In genomic region chr20:57005146-57005933, GRCh38 we compare ENCODE assay signal across 23 cellular contexts.
"Had no signal": no experiment of that assay in that cellular context is flagged by ENCODE, and none has a peak within 500 bp of the region (broad histone marks: within the 10 kb centered on the region; RNA-seq: fewer than 3 reads in every experiment).

No MANE protein-coding gene starts in this region.

- H3K9me3 ChIP-seq: breast epithelium had no signal

- H3K36me3 ChIP-seq: breast epithelium had no signal

- DNase-seq: activated CD4-positive, alpha-beta T cell treated with anti-CD3 and anti-CD28 coated beads for 48 hours; activated CD4-positive, alpha-beta T cell treated with anti-CD3 and anti-CD28 coated beads, Interleukin-2, amount 50 U/mL, for 4 hours; activated CD4-positive, CD25-positive, alpha-beta regulatory T cell treated with anti-CD3 and anti-CD28 coated beads, Interleukin-2, amount 50 U/mL, for 72 hours; activated CD8-positive, alpha-beta T cell treated with anti-CD3 and anti-CD28 coated beads, Interleukin-2, amount 10 ng/mL, durations not matched to agents 7 days and 5 days; activated effector memory CD4-positive, alpha-beta T cell treated with Interleukin-2 at 50 U/mL for 16 hours; activated naive CD4-positive, alpha-beta T cell; activated T-cell treated with anti-CD3 and anti-CD28 coated beads, Interleukin-2, amount 50 U/mL, for 24 hours; aorta; caudate nucleus; MM.1S; NCI-H1105; NCI-H1436; NCI-H1694 treated with DMSO at 0.1 percent for 48 hours; NCI-H2029 treated with DMSO at 0.1 percent for 48 hours; NCI-H510A; NCI-H69; PC-3; SIG-M5; T-helper 17 cell; T-helper 9 cell had no signal

- H3K4me1 ChIP-seq: breast epithelium had no signal

- H3K4me2 ChIP-seq: KMS-11 had no signal

- H3K4me3 ChIP-seq: breast epithelium had no signal

- H3K27ac ChIP-seq: breast epithelium, KMS-11 had no signal

- ATAC-seq: activated CD8-positive, alpha-beta T cell treated with anti-CD3 and anti-CD28 coated beads, Interleukin-2, amount 10 ng/mL, durations not matched to agents 7 days and 5 days; PC-3; T-helper 17 cell; WTC11 had no signal

- H3K9ac ChIP-seq: KMS-11 had no signal
